8 cellular contexts compared by ENCODE assay signal in genomic region chr6:21593412-21593926, GRCh38. TPM values are rescaled to one million over a fixed set of nuclear protein-coding genes. Genes with fewer than 3 reads are reported as not detected.
DNase-seq lines count a peak whose midpoint lies in the region; ATAC-seq and TF ChIP-seq lines count a peak whose summit lies in the region.

Gene SOX4 (plus strand): TSS chr6:21593751. CDS start chr6:21594535, 784 bp downstream.

- peak within 1 kb of the TSS; percentile 85 to 98 (median 97) for H3K4me3 ChIP-seq in mammary epithelial cell (replicated peaks in 1 of 3; ENCODE audit: insufficient read depth in 1 of 3, low read depth in 2 of 3, low read length in 3 of 3)
- peak within 1 kb of the TSS; percentile 98 for H3K4me3 ChIP-seq in iPS-11a (ENCODE audit: low read depth, low read length)
- peak within 1 kb of the TSS; percentile 98 for H3K4me3 ChIP-seq in retinal pigment epithelial cell (ENCODE audit: low read length)

- dilution Hi-C loops in mammary epithelial cell (cut with HindIII; ENCODE audit: low sequenced_read_pairs): no loop called here

- TF ChIP-seq CTCF in mammary epithelial cell (conservative IDR thresholded peaks at IDR 0.05 in 1 of 2, IDR thresholded peaks at IDR 0.05 in 1 of 2; ENCODE audit: extremely low read depth in 1 of 2, insufficient read depth in 1 of 2, low read depth in 1 of 2, low read length in 2 of 2) (no peak), retinal pigment epithelial cell (conservative IDR thresholded peaks at IDR 0.05; ENCODE audit: low read depth, low read length) (no peak)

- H3K79me2 ChIP-seq in mammary epithelial cell (ENCODE audit: insufficient read depth, low read length): peaks cover 46% of the 10 kb centered on the region

- no peaks in the 10 kb centered on the region for H4K20me1 ChIP-seq in mammary epithelial cell (ENCODE audit: insufficient read depth, low read length)

- CTCF ChIA-PET in mammary epithelial cell (lab: Charles Lee; ENCODE audit: low non-redundant PET): interaction anchor here (0.6 to 0.7 kb wide), 4 partner anchors 309 to 1030 kb away, joined by 3 to 4 read pairs (median 3); no protein-coding TSS in a partner anchor

- intact Hi-C loops in mammary epithelial cell (cut with micrococcal nuclease): loop anchor here (10.0 kb wide), 7 partner anchors 461 to 1851 kb away; no protein-coding TSS in a partner anchor

- H3K36me3 ChIP-seq in mammary epithelial cell (ENCODE audit: insufficient read depth, low read length): no peaks in the 10 kb centered on the region

- ATAC-seq in GM18867 (IDR thresholded peaks at IDR 0.05; ENCODE audit: unreplicated experiment) (peak; percentile 68), HG03060 (IDR thresholded peaks at IDR 0.05; ENCODE audit: low read depth, unreplicated experiment) (peak; percentile 79)

- H3K27me3 ChIP-seq in mammary epithelial cell (ENCODE audit: insufficient read depth, low read length): no peaks in the 10 kb centered on the region

- DNase-seq in AG08396 (ENCODE audit: low spot score) (peak; percentile 94), NCI-H2029 (lab: John Stamatoyannopoulos, UW) (peak; percentile 100), T-helper 22 cell (ENCODE audit: low read depth) (peak; percentile 59), mammary epithelial cell (peak; percentile 95), retinal pigment epithelial cell (ENCODE audit: low read depth) (peak; percentile 98)

- no peaks in the 10 kb centered on the region for H3K9me3 ChIP-seq in mammary epithelial cell (replicated peaks; ENCODE audit: insufficient read depth, low read length)

- peak within 1 kb of the TSS; percentile 64 for H3K27ac ChIP-seq in mammary epithelial cell (ENCODE audit: insufficient read depth, low read depth, low read length)

- no TSS peak for BruUV-seq in mammary epithelial cell (replicated peaks; lab: Mats Ljungman, UMichigan)

- peaks cover 13% of the 10 kb centered on the region for H3K4me1 ChIP-seq in mammary epithelial cell (ENCODE audit: insufficient read depth, low read length)

- WGBS in mammary epithelial cell (ENCODE audit: low coverage, missing lambda C conversion rate): 1% methylated on average over 15 of the region's 19 CpGs

- H3K9ac ChIP-seq in mammary epithelial cell (ENCODE audit: insufficient read depth, low read length): peak within 1 kb of the TSS; percentile 88

- H2AFZ ChIP-seq in mammary epithelial cell (ENCODE audit: low read depth, low read length): peak within 1 kb of the TSS; percentile 91

- in situ Hi-C loops in mammary epithelial cell (cut with MboI; ENCODE audit: low sequenced_read_pairs in 2 of 2): loop anchor here in 1 of 2 donors (25.0 kb wide), 1 partner anchor 931 kb away; no protein-coding TSS in a partner anchor

- H3K4me2 ChIP-seq in mammary epithelial cell (ENCODE audit: insufficient read depth, low read depth, low read length): peak within 1 kb of the TSS; percentile 74

RNA-seq across cellular contexts. Expression of gene SOX4, which starts in this region (rescaled TPM):
- 10 to 100 TPM; 22.3 to 64.8 TPM for total RNA-seq in mammary epithelial cell
- polyA plus RNA-seq in mammary epithelial cell: 6.2 TPM
- 9.2 TPM for polyA minus RNA-seq in mammary epithelial cell

Comparison
In these comparisons a context has a peak if more than half of its experiments do, and no peak if none do; other contexts are left out.
1. Peak in every context shown above with its lines: DNase-seq, ATAC-seq, H3K4me3 ChIP-seq and H3K27ac ChIP-seq.